Comparison of ENCODE assay signal across 1 cellular context in genomic region chr1:154982897-154983648, GRCh38.
TF ChIP-seq lines count a peak whose summit lies in the region.

Gene FLAD1, plus strand, starts transcription at chr1:154983344. Its CDS starts 351 bp downstream, at chr1:154983695.

TF ChIP-seq in HEK293, 187 proteins besides CTCF, POLR2A, EP300 and RAD21 (continued from another document and continues in another):
- TF ChIP-seq ELK4 (IDR thresholded peaks at IDR 0.05; ENCODE audit: borderline replicate concordance, low read depth, low read length) (peak; percentile 77; the same call in 1 of the 2 replicates), ZSCAN4 (tag by site-specific recombination; IDR thresholded peaks at IDR 0.05) (no peak), ZNF146 (tag by site-specific recombination; IDR thresholded peaks at IDR 0.05) (no peak), ZNF664 (tag by site-specific recombination; IDR thresholded peaks at IDR 0.05) (no peak), ZBTB26 (tag by site-specific recombination; optimal IDR thresholded peaks at IDR 0.05) (no peak), ZNF175 (tag by site-specific recombination; IDR thresholded peaks at IDR 0.05) (no peak), ZNF776 (tag by site-specific recombination; IDR thresholded peaks at IDR 0.05; ENCODE audit: borderline replicate concordance) (no peak), ZNF140 (tag by site-specific recombination; IDR thresholded peaks at IDR 0.05) (no peak), ZNF558 (tag by site-specific recombination; IDR thresholded peaks at IDR 0.05) (no peak), ZBTB21 (tag by site-specific recombination; IDR thresholded peaks at IDR 0.05) (no peak), GLIS2 (tag by site-specific recombination; IDR thresholded peaks at IDR 0.05) (no peak), ZBTB6 (tag by site-specific recombination; IDR thresholded peaks at IDR 0.05) (no peak), KLF9 (tag by site-specific recombination; IDR thresholded peaks at IDR 0.05; ENCODE audit: low read depth) (peak; percentile 56; the same call in 1 of the 2 replicates), REPIN1 (tag by site-specific recombination; IDR thresholded peaks at IDR 0.05; ENCODE audit: low read depth) (no peak), ZNF404 (tag by site-specific recombination; IDR thresholded peaks at IDR 0.05) (no peak), ZNF544 (tag by site-specific recombination; IDR thresholded peaks at IDR 0.05) (no peak), SCRT2 (tag by site-specific recombination; IDR thresholded peaks at IDR 0.05) (peak; percentile 50), ATF2 (tag by site-specific recombination; IDR thresholded peaks at IDR 0.05; ENCODE audit: low read depth) (no peak), ZBTB11 (tag by site-specific recombination; conservative IDR thresholded peaks at IDR 0.05; ENCODE audit: low read depth) (peak; percentile 68), ZBTB17 (tag by site-specific recombination; IDR thresholded peaks at IDR 0.05) (peak; percentile 60), ZNF174 (tag by site-specific recombination; IDR thresholded peaks at IDR 0.05) (no peak), PBX3 (CRISPR knock-in tag; IDR thresholded peaks at IDR 0.05) (peak; percentile 100), ZNF549 (tag by site-specific recombination; IDR thresholded peaks at IDR 0.05) (no peak), ZNF433 (tag by site-specific recombination; IDR thresholded peaks at IDR 0.05; ENCODE audit: low read depth) (no peak), ZNF629 (tag by site-specific recombination; IDR thresholded peaks at IDR 0.05) (peak; percentile 63), ZNF792 (tag by site-specific recombination; IDR thresholded peaks at IDR 0.05) (no peak), ZNF19 (tag by site-specific recombination; IDR thresholded peaks at IDR 0.05; ENCODE audit: low read depth) (no peak), ZFP3 (tag by site-specific recombination; IDR thresholded peaks at IDR 0.05; ENCODE audit: low read depth) (no peak), ZNF785 (tag by site-specific recombination; IDR thresholded peaks at IDR 0.05) (no peak), ZNF791 (tag by site-specific recombination; IDR thresholded peaks at IDR 0.05) (no peak), ZNF114 (tag by site-specific recombination; IDR thresholded peaks at IDR 0.05) (no peak), ZNF155 (tag by site-specific recombination; IDR thresholded peaks at IDR 0.05) (no peak), ZNF768 (tag by site-specific recombination; IDR thresholded peaks at IDR 0.05) (no peak), ZNF677 (tag by site-specific recombination; IDR thresholded peaks at IDR 0.05) (no peak), ZNF350 (tag by site-specific recombination; IDR thresholded peaks at IDR 0.05) (no peak), PRDM10 (tag by site-specific recombination; IDR thresholded peaks at IDR 0.05) (0 out of 2 replicates have a peak, but pooled peaks have one; percentile 60), ZNF670 (tag by site-specific recombination; IDR thresholded peaks at IDR 0.05; ENCODE audit: low read depth) (no peak), ZNF292 (tag by site-specific recombination; IDR thresholded peaks at IDR 0.05; ENCODE audit: borderline replicate concordance, low read depth) (no peak), KLF17 (tag by site-specific recombination; IDR thresholded peaks at IDR 0.05) (peak; percentile 20; the same call in 1 of the 2 replicates), WT1 (tag by site-specific recombination; IDR thresholded peaks at IDR 0.05) (no peak), ZNF639 (tag by site-specific recombination; IDR thresholded peaks at IDR 0.05) (peak; percentile 50; the same call in 1 of the 2 replicates), GFI1B (tag by site-specific recombination; IDR thresholded peaks at IDR 0.05) (no peak), ZNF324 (tag by site-specific recombination; IDR thresholded peaks at IDR 0.05) (peak; percentile 38; the same call in 1 of the 2 replicates), ZNF138 (tag by site-specific recombination; IDR thresholded peaks at IDR 0.05; ENCODE audit: borderline replicate concordance) (no peak), ZNF555 (tag by site-specific recombination; conservative IDR thresholded peaks at IDR 0.05) (no peak), ZNF335 (tag by site-specific recombination; conservative IDR thresholded peaks at IDR 0.05) (peak; percentile 86), KLF16 (tag by site-specific recombination; IDR thresholded peaks at IDR 0.05) (no peak; the same call in none of the 2 replicates), SP7 (tag by site-specific recombination; IDR thresholded peaks at IDR 0.05) (peak; percentile 66), ZNF48 (tag by site-specific recombination; IDR thresholded peaks at IDR 0.05) (no peak), ZNF621 (tag by site-specific recombination; IDR thresholded peaks at IDR 0.05) (no peak), ZNF548 (tag by site-specific recombination; IDR thresholded peaks at IDR 0.05) (no peak), ZSCAN30 (tag by site-specific recombination; IDR thresholded peaks at IDR 0.05) (peak; percentile 46; the same call in 1 of the 2 replicates)
